In genomic region chr10:31030216-31030615, GRCh38 we compare ENCODE assay signal across 2 cellular contexts.
TF ChIP-seq lines count a peak whose summit lies in the region.

No MANE protein-coding gene starts in this region.

TF ChIP-seq in K562, 482 proteins besides CTCF, POLR2A, EP300 and RAD21:
- no peak for TF ChIP-seq NKRF (IDR thresholded peaks at IDR 0.05; ENCODE audit: borderline replicate concordance)
- no peak for TF ChIP-seq MLLT1 (IDR thresholded peaks at IDR 0.05)
- no peak for TF ChIP-seq TFAP4 (CRISPR knock-in tag; IDR thresholded peaks at IDR 0.05; ENCODE audit: borderline replicate concordance)
- no peak for TF ChIP-seq PTRF (tag; IDR thresholded peaks at IDR 0.05)
- TF ChIP-seq CBX8 (IDR thresholded peaks at IDR 0.05; ENCODE audit: borderline replicate concordance, extremely low read depth, low read depth, low read length, poor library complexity, severe bottlenecking): no peak
- TF ChIP-seq ZNF778 (CRISPR knock-in tag; IDR thresholded peaks at IDR 0.05): no peak
- TF ChIP-seq MCM2 (IDR thresholded peaks at IDR 0.05; ENCODE audit: low read depth): no peak

TF ChIP-seq in HepG2, 621 proteins besides CTCF, POLR2A, EP300 and RAD21:
- no peak for TF ChIP-seq NRL (CRISPR knock-in tag; IDR thresholded peaks at IDR 0.05; ENCODE audit: borderline replicate concordance)
- TF ChIP-seq PHF8 (CRISPR knock-in tag; IDR thresholded peaks at IDR 0.05): no peak
- TF ChIP-seq HNRNPH1 (optimal IDR thresholded peaks at IDR 0.05; ENCODE audit: low read depth, low read length): no peak
- no peak for TF ChIP-seq JUND (CRISPR knock-in tag; IDR thresholded peaks at IDR 0.05)
- TF ChIP-seq ZNF570 (CRISPR knock-in tag; IDR thresholded peaks at IDR 0.05; ENCODE audit: borderline replicate concordance): no peak
- no peak for TF ChIP-seq ARID4A (CRISPR knock-in tag; IDR thresholded peaks at IDR 0.05; ENCODE audit: borderline replicate concordance)
- TF ChIP-seq THAP9 (CRISPR knock-in tag; IDR thresholded peaks at IDR 0.05; ENCODE audit: borderline replicate concordance): no peak
